In genomic region chr5:170747357-170747756, GRCh38 we compare ENCODE assay signal across 34 cellular contexts. TPM values are rescaled to one million over a fixed set of nuclear protein-coding genes. Genes with fewer than 3 reads are reported as not detected.
DNase-seq lines count a peak whose midpoint lies in the region; ATAC-seq, FAIRE-seq and TF ChIP-seq lines count a peak whose summit lies in the region.
"Had no signal": no experiment of that assay in that cellular context is flagged by ENCODE, and none has a peak within 500 bp of the region (broad histone marks: within the 10 kb centered on the region; RNA-seq: fewer than 3 reads in every experiment).

No MANE protein-coding gene starts in this region.

- no peak overlapping the region for H4K5ac ChIP-seq in H9 (ENCODE audit: insufficient read length, low read depth, low read length)
- H4K5ac ChIP-seq in H1 (ENCODE audit: insufficient read length, low read depth, low read length) = peak overlapping the region; percentile 6

- no peak overlapping the region for H3K14ac ChIP-seq in H9 (ENCODE audit: insufficient read depth, low read length)
- H3K14ac ChIP-seq in H1 (ENCODE audit: insufficient read length) = no peak overlapping the region

- no peak overlapping the region; a peak in 2 of 5 replicates for H3K4me3 Mint-ChIP-seq in H9
- H3K4me3 Mint-ChIP-seq: activated naive CD8-positive, alpha-beta T cell treated with anti-CD3 and anti-CD28 coated beads, Interleukin-2, amount 10 ng/mL, durations not matched to agents 7 days and 5 days; activated T-cell treated with anti-CD3 and anti-CD28 coated beads, Interleukin-2, amount 50 U/mL, for 24 hours; dendritic cell treated with granulocyte-macrophage colony-stimulating factor and Interleukin-4, amounts not matched to agents 40 ng/mL and 50 ng/mL, for 4 days; nephron; stimulated activated naive CD8-positive, alpha-beta T cell treated with anti-CD3 and anti-CD28 coated beads, Interleukin-15, Interleukin-2, amounts not matched to agents 100 ng/mL and 50 ng/mL, for 24 hours; T-helper 1 cell treated with Interleukin-12 subunit alpha and Interleukin-12 subunit beta and Interleukin-4 antibody, amounts not matched to agents 30 μg/mL and 1 μg/mL, for 36 hours had no signal

- H4K20me1 ChIP-seq in H9 (ENCODE audit: control insufficient read depth, insufficient read depth, insufficient read length) = no peaks in the 10 kb centered on the region
- no peaks in the 10 kb centered on the region for H4K20me1 ChIP-seq in H1 (replicated peaks in 1 of 2; ENCODE audit: control insufficient read depth in 1 of 2, insufficient read depth in 2 of 2, low read length in 2 of 2)
- H4K20me1 ChIP-seq: BLaER1 had no signal

- no peak for TF ChIP-seq RAD21 in H1 (IDR thresholded peaks at IDR 0.05 in 1 of 2, conservative IDR thresholded peaks at IDR 0.05 in 1 of 2; ENCODE audit: low read depth in 2 of 2, low read length in 2 of 2)

- POLR2A ChIA-PET in H1 (lab: Charles Lee; ENCODE audit: partially characterized antibody) = interaction anchor here (3.5 to 11.3 kb wide), 3 partner anchors 12 to 40 kb away, joined by 31 to 190 read pairs (median 123); partner anchors contain the start of gene GABRP

- H3K79me2 ChIP-seq in H9 (ENCODE audit: insufficient read depth, low read length) (no peaks in the 10 kb centered on the region), H1 (ENCODE audit: control insufficient read depth in 1 of 2, insufficient read depth in 2 of 2, low read length in 2 of 2) (no peaks in the 10 kb centered on the region)

- H3K79me1 ChIP-seq in H9 (ENCODE audit: insufficient read depth, low read depth, low read length, poor library complexity, severe bottlenecking) = no peaks in the 10 kb centered on the region
- no peaks in the 10 kb centered on the region for H3K79me1 ChIP-seq in H1 (ENCODE audit: low read depth, low read length)

- H3K4me1 ChIP-seq in H9 (ENCODE audit: insufficient read depth, low read length) = peaks cover 6% of the 10 kb centered on the region; the same call in 1 of the 2 replicates
- H3K4me1 ChIP-seq in H1 (replicated peaks in 1 of 4; ENCODE audit: control insufficient read depth in 3 of 4, insufficient read depth in 4 of 4, low read length in 3 of 4) = peaks cover 4 to 23% (median 15%) of the 10 kb centered on the region in 4 experiments
- H3K4me1 ChIP-seq in right atrium auricular region = peaks cover 0 to 53% of the 10 kb centered on the region in 2 donors

- H2AK5ac ChIP-seq in H9 (ENCODE audit: insufficient read length, low read length) (no peak overlapping the region), H1 (ENCODE audit: low read depth, low read length) (peak overlapping the region; percentile 49; the same call in 1 of the 2 replicates)

- TF ChIP-seq POLR2A in H1 (IDR thresholded peaks at IDR 0.05; ENCODE audit: control extremely low read depth in 1 of 2, low read depth in 2 of 2, low read length in 2 of 2) = no peak

- H3K23ac ChIP-seq in H9 (ENCODE audit: insufficient read length, low read depth, low read length) (no peak overlapping the region), H1 (ENCODE audit: insufficient read length) (no peak overlapping the region)

- no peak overlapping the region for H3K18ac ChIP-seq in H9 (ENCODE audit: insufficient read length, low read depth, low read length)
- peak overlapping the region; percentile 81 for H3K18ac ChIP-seq in H1 (ENCODE audit: extremely low read depth, low read length)

- H3K27me3 ChIP-seq in H9 (ENCODE audit: insufficient read depth, low read length) = no peaks in the 10 kb centered on the region
- no peaks in the 10 kb centered on the region for H3K27me3 ChIP-seq in H1 (replicated peaks in 1 of 4; ENCODE audit: control insufficient read depth in 3 of 4, extremely low read depth in 1 of 4, insufficient read depth in 3 of 4, low read length in 3 of 4)
- H3K27me3 ChIP-seq in right atrium auricular region = no peaks in the 10 kb centered on the region
- H3K27me3 ChIP-seq: ascending aorta, BLaER1, testis had no signal

- H3K4ac ChIP-seq in H9 (ENCODE audit: low read depth, low read length) = no peak overlapping the region
- peak overlapping the region; percentile 61 for H3K4ac ChIP-seq in H1 (replicated peaks; ENCODE audit: insufficient read length, low read depth, low read length)

- H3K56ac ChIP-seq in H9 (ENCODE audit: insufficient read length, low read depth, low read length) (no peak overlapping the region), H1 (replicated peaks; ENCODE audit: insufficient read length, low read depth, low read length) (no peak overlapping the region)

- TF ChIP-seq CTCF in H9 (conservative IDR thresholded peaks at IDR 0.05) (no peak), H1 (IDR thresholded peaks at IDR 0.05; ENCODE audit: control extremely low read depth in 1 of 3, insufficient read depth in 1 of 3, low read depth in 1 of 3, low read length in 3 of 3) (no peak), right atrium auricular region (IDR thresholded peaks at IDR 0.05) (no peak)

- H3K27ac ChIP-seq in H9 (ENCODE audit: insufficient read length, low read depth, low read length) (no peak overlapping the region), H1 (ENCODE audit: low read depth, low read length) (no peak overlapping the region), right atrium auricular region (peak overlapping the region; percentile 39 to 76)
- H3K27ac ChIP-seq: ascending aorta, BLaER1, esophagus squamous epithelium, foreskin keratinocyte, SK-N-MC, testis had no signal

- no peak for TF ChIP-seq EP300 in H1 (IDR thresholded peaks at IDR 0.05; ENCODE audit: borderline replicate concordance in 1 of 2, low read depth in 2 of 2, low read length in 2 of 2)

- H3K4me1 Mint-ChIP-seq in H9 = peaks cover 50 to 51% of the 10 kb centered on the region in 2 experiments
- H3K4me1 Mint-ChIP-seq: activated naive CD8-positive, alpha-beta T cell treated with anti-CD3 and anti-CD28 coated beads, Interleukin-2, amount 10 ng/mL, durations not matched to agents 7 days and 5 days had no signal

- no peaks in the 10 kb centered on the region for H3K36me3 ChIP-seq in H1 (ENCODE audit: control insufficient read depth in 2 of 4, insufficient read depth in 4 of 4, low read length in 3 of 4)
- H3K36me3 ChIP-seq in right atrium auricular region = no peaks in the 10 kb centered on the region
- H3K36me3 ChIP-seq: ascending aorta, BLaER1, esophagus squamous epithelium had no signal

- CTCF ChIA-PET in H1 (lab: Charles Lee; ENCODE audit: partially characterized antibody) = interaction anchor here (1.1 to 21.2 kb wide), 7 partner anchors 13 to 114 kb away, joined by 3 to 650 read pairs (median 33); partner anchors contain the start of gene GABRP

- H2BK20ac ChIP-seq in H9 (ENCODE audit: low read depth, low read length, poor library complexity, severe bottlenecking) (no peak overlapping the region), H1 (ENCODE audit: low read length) (peak overlapping the region; percentile 99)

- H4K91ac ChIP-seq in H9 (ENCODE audit: insufficient read length, low read depth, low read length) (no peak overlapping the region), H1 (replicated peaks; ENCODE audit: insufficient read length, low read length) (peak overlapping the region; percentile 49)

- peaks cover 4% of the 10 kb centered on the region for H3K23me2 ChIP-seq in H9 (ENCODE audit: insufficient read length, low read depth, low read length, poor library complexity, severe bottlenecking)
- H3K23me2 ChIP-seq in H1 (ENCODE audit: low read depth, low read length) = peaks cover 3% of the 10 kb centered on the region; the same call in 1 of the 2 replicates

- H2AFZ ChIP-seq in H9 (ENCODE audit: low read length) (no peak overlapping the region), H1 (ENCODE audit: low read length) (no peak overlapping the region)

- H2BK15ac ChIP-seq in H9 (ENCODE audit: low read depth, low read length) = no peak overlapping the region
- peak overlapping the region; percentile 53; the same call in 1 of the 2 replicates for H2BK15ac ChIP-seq in H1 (ENCODE audit: low read length)

- peak; percentile 17 for DNase-seq in H9
- DNase-seq in H1 (ENCODE audit: low read depth in 1 of 2, low spot score in 2 of 2) = peak in 1 of 2 experiments; percentile 36
- DNase-seq in right atrium auricular region (ENCODE audit: low spot score) = peak; percentile 56
- peak; percentile 7 for DNase-seq in ureter (ENCODE audit: low spot score)
- no peak for DNase-seq in NAMALWA (ENCODE audit: low spot score)
- DNase-seq: activated gamma-delta T cell treated with Interleukin-2 at 50 U/mL for 16 hours; activated naive CD8-positive, alpha-beta T cell treated with anti-CD3 and anti-CD28 coated beads, Interleukin-2, amount 10 ng/mL, durations not matched to agents 7 days and 5 days; activated T-cell treated with anti-CD3 and anti-CD28 coated beads, Interleukin-2, amount 50 U/mL, for 24 hours; central memory CD4-positive, alpha-beta T cell; esophagus squamous epithelium; foreskin keratinocyte; GOT3; hippocampal formation; mammary epithelial cell; NCI-H1092; NCI-H1694 treated with DMSO at 0.1 percent for 48 hours; NCI-H2171; NCI-H82; stimulated activated CD4-positive, alpha-beta T cell treated with anti-CD3 and anti-CD28 coated beads, Interleukin-1b, Interleukin-23, amount 100 ng/mL, for 48 hours; stimulated activated CD8-positive, alpha-beta memory T cell treated with anti-CD3 and anti-CD28 coated beads, Interleukin-4, amount 100 ng/mL, for 48 hours; testis had no signal

- no peak overlapping the region for H2BK5ac ChIP-seq in H9 (ENCODE audit: insufficient read length, low read length)
- H2BK5ac ChIP-seq in H1 (ENCODE audit: low read depth, low read length) = peak overlapping the region; percentile 92; the same call in 1 of the 2 replicates

- ATAC-seq in GM18868 (IDR thresholded peaks at IDR 0.05; ENCODE audit: unreplicated experiment) (no peak), HG03095 (IDR thresholded peaks at IDR 0.05; ENCODE audit: unreplicated experiment) (no peak)
- ATAC-seq: foreskin keratinocyte had no signal

- H3K9ac ChIP-seq in H9 (ENCODE audit: extremely low read depth, insufficient read length, low read length) (no peak overlapping the region), H1 (replicated peaks in 1 of 4; ENCODE audit: extremely low read depth in 1 of 4, low read depth in 3 of 4, low read length in 3 of 4) (no peak overlapping the region)
- H3K9ac ChIP-seq: BLaER1 had no signal

- peaks cover 8% of the 10 kb centered on the region for H3K27me3 Mint-ChIP-seq in H9 (ENCODE audit: low read depth)

- H3K9me3 ChIP-seq in H9 (ENCODE audit: control insufficient read depth, low read depth, low read length) = no peaks in the 10 kb centered on the region
- H3K9me3 ChIP-seq in H1 (ENCODE audit: insufficient read depth in 2 of 2, low read depth in 1 of 2, low read length in 1 of 2) = no peaks in the 10 kb centered on the region
- H3K9me3 ChIP-seq in right atrium auricular region = no peaks in the 10 kb centered on the region
- H3K9me3 ChIP-seq: ascending aorta, BLaER1, esophagus squamous epithelium, testis had no signal

- H2BK12ac ChIP-seq in H9 (ENCODE audit: insufficient read length, low read depth, low read length) (peak overlapping the region; percentile 56), H1 (ENCODE audit: low read depth, low read length) (no peak overlapping the region)

- WGBS in H9 (ENCODE audit: extremely low coverage, insufficient read length, low lambda C conversion rate) = no CpG with 5 or more reads among the region's 1 CpG
- WGBS in H1 (ENCODE audit: extremely low coverage in 1 of 2, insufficient coverage in 1 of 2, insufficient read length in 1 of 2, insufficient replicate concordance in 2 of 2, low coverage in 1 of 2, low lambda C conversion rate in 2 of 2, missing lambda C conversion rate in 1 of 2), 2 experiments = 100% methylated on average over 1 of the region's 1 CpG; no CpG with 5 or more reads in 1 of the 2 experiments

- no peak overlapping the region for H4K8ac ChIP-seq in H9 (replicated peaks; ENCODE audit: insufficient read length, low read depth, low read length)
- no peak overlapping the region for H4K8ac ChIP-seq in H1 (ENCODE audit: extremely low read depth, insufficient read depth, low read length)

- no peak overlapping the region for H2BK120ac ChIP-seq in H9 (ENCODE audit: low read depth, low read length, poor library complexity, severe bottlenecking)
- no peak overlapping the region for H2BK120ac ChIP-seq in H1 (replicated peaks; ENCODE audit: low read depth, low read length)

- no peak for FAIRE-seq in H1 (lab: Jason Lieb, UNC)
- FAIRE-seq: HTR-8/SVneo had no signal

- no peak overlapping the region for H3T11ph ChIP-seq in H9 (ENCODE audit: low read length)

- H3K27ac Mint-ChIP-seq in H9 = peak overlapping the region in 1 of 3 experiments; percentile 90; a peak in 1 of 7 replicates
- H3K27ac Mint-ChIP-seq: activated naive CD8-positive, alpha-beta T cell treated with anti-CD3 and anti-CD28 coated beads, Interleukin-2, amount 10 ng/mL, durations not matched to agents 7 days and 5 days; activated T-cell treated with anti-CD3 and anti-CD28 coated beads, Interleukin-2, amount 50 U/mL, for 24 hours; dendritic cell treated with granulocyte-macrophage colony-stimulating factor and Interleukin-4, amounts not matched to agents 40 ng/mL and 50 ng/mL, for 4 days; stimulated activated naive CD8-positive, alpha-beta T cell treated with anti-CD3 and anti-CD28 coated beads, Interleukin-15, Interleukin-2, amounts not matched to agents 100 ng/mL and 50 ng/mL, for 24 hours; T-helper 1 cell treated with Interleukin-12 subunit alpha and Interleukin-12 subunit beta and Interleukin-4 antibody, amounts not matched to agents 30 μg/mL and 1 μg/mL, for 36 hours had no signal

- H3K4me2 ChIP-seq in H9 (ENCODE audit: insufficient read depth, insufficient read length, low read length) = no peak overlapping the region
- H3K4me2 ChIP-seq in H1 (ENCODE audit: insufficient read depth in 1 of 2, low read depth in 2 of 2, low read length in 2 of 2) = no peak overlapping the region
- H3K4me2 ChIP-seq: BLaER1 had no signal

- peaks cover 0 to 8% of the 10 kb centered on the region in 2 experiments; a peak in 3 of 5 replicates for H3K9me3 Mint-ChIP-seq in H9
- H3K9me3 Mint-ChIP-seq: activated naive CD8-positive, alpha-beta T cell treated with anti-CD3 and anti-CD28 coated beads, Interleukin-2, amount 10 ng/mL, durations not matched to agents 7 days and 5 days; activated T-cell treated with anti-CD3 and anti-CD28 coated beads, Interleukin-2, amount 50 U/mL, for 24 hours; dendritic cell treated with granulocyte-macrophage colony-stimulating factor and Interleukin-4, amounts not matched to agents 40 ng/mL and 50 ng/mL, for 4 days; nephron; stimulated activated naive CD8-positive, alpha-beta T cell treated with anti-CD3 and anti-CD28 coated beads, Interleukin-15, Interleukin-2, amounts not matched to agents 100 ng/mL and 50 ng/mL, for 24 hours; T-helper 1 cell treated with Interleukin-12 subunit alpha and Interleukin-12 subunit beta and Interleukin-4 antibody, amounts not matched to agents 30 μg/mL and 1 μg/mL, for 36 hours had no signal

- H3K4me3 ChIP-seq in H1 (ENCODE audit: extremely low read depth in 1 of 4, insufficient read depth in 2 of 4, low read depth in 3 of 4, low read length in 4 of 4) (no peak overlapping the region), right atrium auricular region (no peak overlapping the region)
- H3K4me3 ChIP-seq: ascending aorta, BLaER1, esophagus squamous epithelium, SK-N-MC, testis had no signal

- H3K36me3 Mint-ChIP-seq in H9 (ENCODE audit: insufficient read depth in 1 of 3, low read depth in 3 of 3) = peaks cover 0 to 7% (median 0%) of the 10 kb centered on the region in 3 experiments; a peak in 2 of 7 replicates
- H3K36me3 Mint-ChIP-seq: activated naive CD8-positive, alpha-beta T cell treated with anti-CD3 and anti-CD28 coated beads, Interleukin-2, amount 10 ng/mL, durations not matched to agents 7 days and 5 days had no signal

RNA-seq across cellular contexts. Expression of gene GABRP, which starts 36.2 kb away (rescaled TPM):
- total RNA-seq in H9 (2021) (1.5 TPM in 2 replicates), right atrium auricular region (under 1 TPM in 1 of 2 donors, not detected in 1; 0.16 TPM), ureter (0.42 TPM)
- 3.7 and 3.9 TPM in 2 replicates for total RNA-seq in H1 (2021; fragmentation: NEBNext Ultra II Directional; extraction: Animal tissue kit (Norgen Biotek cat#: 25700))
- 2.5 and 4.0 TPM in 2 replicates for polyA plus RNA-seq in H1 (2011; rRNA removed)
- 3.6 TPM for polyA plus RNA-seq in H1 (2011; cell fraction: cytosol; rRNA removed)
- 5.2 TPM for polyA plus RNA-seq in H1 (2011; cell fraction: nucleus; rRNA removed)
- polyA plus RNA-seq in H1 (2012, experiment 1 of 2) = 2.7 to 5.2 TPM (median 4.1 TPM) in 4 replicates
- polyA plus RNA-seq in H1 (2012, experiment 2 of 2) = 0.38 TPM
- polyA plus RNA-seq in H1 (2013, experiment 1 of 2) = 6.8 TPM
- polyA plus RNA-seq in H1 (2013, experiment 2 of 2) = 8.3 TPM
- 6.1 and 11.5 TPM in 2 replicates for polyA minus RNA-seq in H1 (2011; rRNA and poly(A)+ RNA removed)
- 2.1 TPM for polyA minus RNA-seq in H1 (2011; cell fraction: cytosol; rRNA and poly(A)+ RNA removed)
- polyA minus RNA-seq in H1 (2011; cell fraction: nucleus; rRNA and poly(A)+ RNA removed) = 3.4 TPM
- total RNA-seq: activated naive CD8-positive, alpha-beta T cell treated with anti-CD3 and anti-CD28 coated beads, Interleukin-2, amount 10 ng/mL, durations not matched to agents 7 days and 5 days; foreskin keratinocyte; G401; NCI-H460; testis had no signal
- polyA plus RNA-seq: AG04450, foreskin keratinocyte had no signal

Comparison
In these comparisons a context has a peak if more than half of its experiments do, and no peak if none do; other contexts are left out.
1. H3K27ac ChIP-seq: peak in right atrium auricular region (2 of 2); none in H9 (single experiment) and H1 (single experiment).